Comparison of ENCODE assay signal across 10 cellular contexts in the genomic region with DNA sequence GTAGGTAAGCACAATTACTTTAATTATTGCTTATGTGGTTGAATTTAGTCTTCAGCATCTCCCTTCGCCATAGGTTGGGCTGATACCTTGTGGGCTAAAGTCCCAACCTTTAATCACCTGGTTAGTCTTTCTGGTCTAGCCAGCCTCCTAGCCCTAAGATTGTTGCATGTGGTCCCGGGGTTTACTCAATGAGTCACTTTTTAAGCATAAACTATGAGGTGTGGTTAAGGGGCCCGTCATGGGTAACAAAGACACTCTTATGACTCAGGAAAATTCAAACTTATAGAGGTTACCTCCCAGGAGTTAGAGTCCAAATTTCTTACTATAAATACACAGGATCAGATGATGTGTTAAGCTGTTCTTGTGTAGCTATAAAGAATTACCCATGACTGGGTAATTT.
DNase-seq lines count a peak whose midpoint lies in the region; ATAC-seq and TF ChIP-seq lines count a peak whose summit lies in the region.
"Had no signal": no experiment of that assay in that cellular context is flagged by ENCODE, and none has a peak within 500 bp of the region (broad histone marks: within the 10 kb centered on the region; RNA-seq: fewer than 3 reads in every experiment).

No MANE protein-coding gene starts in this region.

- H3K27ac ChIP-seq in esophagus squamous epithelium: peak overlapping the region in 3 of 4 donors; percentile 63 to 86 (median 74)
- no peak overlapping the region for H3K27ac ChIP-seq in spleen

- H3K9me3 ChIP-seq in esophagus squamous epithelium (no peaks in the 10 kb centered on the region), spleen (peaks cover 0 to 17% (median 4%) of the 10 kb centered on the region in 8 donors)

- H3K4me3 ChIP-seq in esophagus squamous epithelium (no peak overlapping the region), spleen (no peak overlapping the region)

- peak; percentile 66 for ATAC-seq in GM18498 (IDR thresholded peaks at IDR 0.05; ENCODE audit: unreplicated experiment)
- ATAC-seq in HG02588 (IDR thresholded peaks at IDR 0.05; ENCODE audit: unreplicated experiment): peak; percentile 71

- H3K36me3 ChIP-seq in esophagus squamous epithelium: no peaks in the 10 kb centered on the region
- H3K36me3 ChIP-seq in spleen: no peaks in the 10 kb centered on the region

- no peak for TF ChIP-seq CTCF in esophagus squamous epithelium (IDR thresholded peaks at IDR 0.05)
- no peak for TF ChIP-seq CTCF in spleen (IDR thresholded peaks at IDR 0.05 in 8 of 11, conservative IDR thresholded peaks at IDR 0.05 in 3 of 11)

- TF ChIP-seq POLR2A in esophagus squamous epithelium (IDR thresholded peaks at IDR 0.05) (no peak), spleen (IDR thresholded peaks at IDR 0.05) (no peak)

- WGBS in esophagus squamous epithelium, 2 donors: 33 to 46% methylated on average over 3 of the region's 3 CpGs
- 64 to 90% (median 81%) methylated on average over 3 of the region's 3 CpGs for WGBS in spleen, 5 donors

- H3K27me3 ChIP-seq in esophagus squamous epithelium: no peaks in the 10 kb centered on the region
- H3K27me3 ChIP-seq in spleen (replicated peaks in 1 of 7): no peaks in the 10 kb centered on the region

- intact Hi-C loops in esophagus squamous epithelium (cut with DNase I) (no loop called here), spleen (cut with DNase I; ENCODE audit: low total_unique reads) (no loop called here)

- H3K4me1 ChIP-seq in esophagus squamous epithelium: peaks cover 5 to 42% (median 6%) of the 10 kb centered on the region in 3 donors
- no peaks in the 10 kb centered on the region for H3K4me1 ChIP-seq in spleen

- DNase-seq in LoVo (ENCODE audit: low spot score) (peak; percentile 84), esophagus squamous epithelium (lab: John Stamatoyannopoulos, UW) (no peak), DMS79 treated with DMSO at 0.1 percent for 48 hours (lab: John Stamatoyannopoulos, UW) (no peak), GM19238 (ENCODE audit: insufficient read length, low spot score) (no peak), AML-193 (lab: John Stamatoyannopoulos, UW) (no peak), spleen (no peak)
- DNase-seq: activated CD4-positive, alpha-beta T cell treated with anti-CD3 and anti-CD28 coated beads for 4 hours; NCI-H1694 treated with DMSO at 0.1 percent for 48 hours had no signal

Comparison
In these comparisons a context has a peak if more than half of its experiments do, and no peak if none do; other contexts are left out.
1. H3K27ac ChIP-seq: peak in esophagus squamous epithelium (3 of 4); none in spleen (0 of 8).